ENCODE assay signal across 1 cellular context in genomic region chr19:15502264-15502663, GRCh38.
TF ChIP-seq lines count a peak whose summit lies in the region.

No MANE protein-coding gene starts in this region.

TF ChIP-seq in K562, 482 proteins besides CTCF, POLR2A, EP300 and RAD21:
- TF ChIP-seq, protein P1, sequence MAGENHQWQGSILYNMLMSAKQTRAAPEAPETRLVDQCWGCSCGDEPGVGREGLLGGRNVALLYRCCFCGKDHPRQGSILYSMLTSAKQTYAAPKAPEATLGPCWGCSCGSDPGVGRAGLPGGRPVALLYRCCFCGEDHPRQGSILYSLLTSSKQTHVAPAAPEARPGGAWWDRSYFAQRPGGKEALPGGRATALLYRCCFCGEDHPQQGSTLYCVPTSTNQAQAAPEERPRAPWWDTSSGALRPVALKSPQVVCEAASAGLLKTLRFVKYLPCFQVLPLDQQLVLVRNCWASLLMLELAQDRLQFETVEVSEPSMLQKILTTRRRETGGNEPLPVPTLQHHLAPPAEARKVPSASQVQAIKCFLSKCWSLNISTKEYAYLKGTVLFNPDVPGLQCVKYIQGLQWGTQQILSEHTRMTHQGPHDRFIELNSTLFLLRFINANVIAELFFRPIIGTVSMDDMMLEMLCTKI (IDR thresholded peaks at IDR 0.05; ENCODE audit: partially characterized antibody) = no peak
- TF ChIP-seq MCM2 (IDR thresholded peaks at IDR 0.05; ENCODE audit: low read depth) (no peak), RBM25 (IDR thresholded peaks at IDR 0.05; ENCODE audit: low read depth, low read length, severe bottlenecking) (peak; percentile 41), ZFP36 (IDR thresholded peaks at IDR 0.05; ENCODE audit: low read depth, low read length, partially characterized antibody) (peak; percentile 28), SAFB (IDR thresholded peaks at IDR 0.05; ENCODE audit: borderline replicate concordance, low read depth, low read length) (no peak)
TF ChIP-seq in K562: peak in this region for 2.
